ENCODE assay signal across 8 cellular contexts in the genomic region with DNA sequence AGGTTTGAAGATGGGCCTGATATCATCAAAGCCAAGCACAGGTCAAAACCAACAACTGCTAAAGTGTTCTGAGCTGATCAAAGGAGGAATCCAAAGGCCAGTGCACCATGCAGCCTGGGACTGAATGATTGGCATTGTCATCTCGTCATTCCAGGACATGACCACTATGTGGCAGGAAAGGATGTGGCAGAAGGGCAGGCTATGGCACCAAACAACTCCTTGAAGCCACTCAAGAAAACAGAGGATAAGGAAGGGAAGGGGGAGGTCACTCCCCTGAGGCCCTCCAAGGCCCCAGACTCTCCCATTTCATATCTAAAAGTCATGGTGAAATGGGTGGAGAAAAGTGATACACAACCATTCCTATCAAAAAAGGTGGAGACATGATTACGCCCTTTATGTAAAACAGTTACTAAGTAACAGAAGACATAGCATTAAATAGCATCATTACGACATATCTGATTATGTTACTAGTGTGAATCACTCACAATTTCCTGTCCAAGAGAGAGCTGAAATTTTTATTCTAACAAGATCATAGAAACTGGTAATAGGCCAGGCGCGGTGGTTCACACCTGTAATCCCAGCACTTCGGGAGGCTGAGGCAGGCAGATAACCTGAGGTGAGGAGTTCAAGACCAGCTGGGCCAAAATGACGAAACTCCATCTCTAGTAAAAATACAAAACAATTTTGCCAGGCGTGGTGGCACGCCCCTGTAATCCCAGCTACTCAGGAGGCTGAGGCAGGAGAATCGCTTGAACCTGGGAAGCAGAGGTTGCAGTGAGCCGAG. TPM values are rescaled to one million over a fixed set of nuclear protein-coding genes. Genes with fewer than 3 reads are reported as not detected.
DNase-seq lines count a peak whose midpoint lies in the region; ATAC-seq, FAIRE-seq and TF ChIP-seq lines count a peak whose summit lies in the region.

No MANE protein-coding gene starts in this region.

- CTCF ChIA-PET in AG04449 (lab: Yijun Ruan, JAX) = interaction anchor here (1.0 to 3.1 kb wide), 3 partner anchors 10 to 102 kb away, joined by 3 to 16 read pairs (median 6); no protein-coding TSS in a partner anchor

- H3K4me3 ChIP-seq in AG04449 (ENCODE audit: low read depth, low read length) (no peak overlapping the region), bronchial epithelial cell (ENCODE audit: low read depth, low read length) (no peak overlapping the region), tibial nerve (no peak overlapping the region)

- peaks cover 0 to 47% (median 27%) of the 10 kb centered on the region in 4 donors for H3K4me1 ChIP-seq in tibial nerve

- intact Hi-C loops in left colon (cut with DNase I, micrococcal nuclease) = no loop called here

- peak overlapping the region in 3 of 4 donors; percentile 40 to 96 (median 93) for H3K27ac ChIP-seq in tibial nerve

- peak; percentile 23 for TF ChIP-seq CTCF in AG04449 (IDR thresholded peaks at IDR 0.05; ENCODE audit: insufficient read depth, low read length, missing control alignments)
- TF ChIP-seq CTCF in bronchial epithelial cell (IDR thresholded peaks at IDR 0.05; ENCODE audit: insufficient read depth, low read length, severe bottlenecking) = peak; percentile 53
- TF ChIP-seq CTCF in tibial nerve (IDR thresholded peaks at IDR 0.05) = peak; percentile 27 to 56 (median 36)

- peak in 1 of 2 donors; percentile 53 for TF ChIP-seq EP300 in tibial nerve (IDR thresholded peaks at IDR 0.05)

- FAIRE-seq in bronchial epithelial cell (lab: Jason Lieb, UNC) = no peak

- ATAC-seq in left colon = peak; percentile 69
- ATAC-seq in GM21390 (IDR thresholded peaks at IDR 0.05; ENCODE audit: unreplicated experiment) = no peak
- ATAC-seq in GM19455 (IDR thresholded peaks at IDR 0.05; ENCODE audit: unreplicated experiment) = no peak

- no peaks in the 10 kb centered on the region for H3K9me3 ChIP-seq in tibial nerve

- DNase-seq in AG04449 (ENCODE audit: low read depth, low spot score) = no peak
- DNase-seq in GM04503 (ENCODE audit: low read depth) = peak; percentile 57
- peak; percentile 29 for DNase-seq in NCI-H526 treated with DMSO at 0.1 percent for 48 hours (lab: John Stamatoyannopoulos, UW)
- DNase-seq in bronchial epithelial cell (ENCODE audit: low read depth) = peak; percentile 98
- peak; percentile 37 to 55 for DNase-seq in left colon
- no peak for DNase-seq in tibial nerve (ENCODE audit: low spot score in 2 of 2)

- POLR2A ChIA-PET in AG04449 (lab: Yijun Ruan, JAX) = no interaction called here

- H3K27me3 ChIP-seq in bronchial epithelial cell (ENCODE audit: control insufficient read depth, insufficient read depth, low read length) (no peaks in the 10 kb centered on the region), tibial nerve (no peaks in the 10 kb centered on the region)

- H3K36me3 ChIP-seq in bronchial epithelial cell (ENCODE audit: control insufficient read depth, insufficient read depth, low read length) (no peaks in the 10 kb centered on the region), tibial nerve (no peaks in the 10 kb centered on the region)

- no peak for TF ChIP-seq POLR2A in tibial nerve (IDR thresholded peaks at IDR 0.05)

- 76 to 79% methylated on average over 11 of the region's 11 CpGs for WGBS in tibial nerve, 2 donors

RNA-seq across cellular contexts. Expression of a gene that starts 49.3 kb away (rescaled TPM):
- 354 and 607 TPM in 2 replicates for total RNA-seq in bronchial epithelial cell
- 100 to 1,000 TPM; 629 to 631 TPM for total RNA-seq in left colon
- 1,000 to 10,000 TPM; 1,417 to 3,061 (median 2,562) TPM for total RNA-seq in tibial nerve

Comparison
In these comparisons a context has a peak if more than half of its experiments do, and no peak if none do; other contexts are left out.
1. DNase-seq: peak in GM04503 (single experiment), NCI-H526 treated with DMSO at 0.1 percent for 48 hours (single experiment), bronchial epithelial cell (single experiment) and left colon (2 of 2); none in AG04449 (single experiment) and tibial nerve (0 of 2).
2. Peak in every context shown above with its lines, with median percentiles within 50 percentile points of each other: CTCF ChIP-seq.